Comparison of ENCODE assay signal across 1 cellular context in the genomic region with DNA sequence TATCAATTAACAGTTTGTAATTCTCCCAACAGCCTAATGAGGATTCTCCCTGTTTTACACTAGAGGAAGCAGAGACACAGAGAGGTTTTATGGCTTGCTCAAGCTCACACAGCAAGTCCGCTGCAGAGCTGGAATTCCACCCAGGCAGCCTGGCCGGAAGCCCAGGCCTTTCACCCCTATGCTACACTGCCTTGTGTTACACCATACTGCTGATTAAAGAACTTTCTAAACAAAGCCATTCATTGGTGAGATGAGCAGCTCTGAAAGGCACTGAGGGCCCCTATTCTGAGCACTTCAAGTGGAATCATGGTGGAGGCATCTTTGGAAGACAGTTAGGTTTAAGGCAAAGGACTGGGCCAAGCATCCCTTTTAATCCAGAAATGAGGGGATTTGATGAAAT.
TF ChIP-seq lines count a peak whose summit lies in the region.

No MANE protein-coding gene starts in this region.

TF ChIP-seq in IMR-90, 13 proteins besides CTCF, POLR2A, EP300 and RAD21 (continued from another document):
- TF ChIP-seq RCOR1 (IDR thresholded peaks at IDR 0.05; ENCODE audit: insufficient replicate concordance, low read length) (peak; percentile 27), MAFK (IDR thresholded peaks at IDR 0.05; ENCODE audit: low read depth, low read length) (0 out of 2 replicates have a peak, but pooled peaks have one; percentile 7), CEBPB (IDR thresholded peaks at IDR 0.05; ENCODE audit: low read depth, low read length) (peak; percentile 68; the same call in 1 of the 2 replicates)
- TF ChIP-seq, protein P1, sequence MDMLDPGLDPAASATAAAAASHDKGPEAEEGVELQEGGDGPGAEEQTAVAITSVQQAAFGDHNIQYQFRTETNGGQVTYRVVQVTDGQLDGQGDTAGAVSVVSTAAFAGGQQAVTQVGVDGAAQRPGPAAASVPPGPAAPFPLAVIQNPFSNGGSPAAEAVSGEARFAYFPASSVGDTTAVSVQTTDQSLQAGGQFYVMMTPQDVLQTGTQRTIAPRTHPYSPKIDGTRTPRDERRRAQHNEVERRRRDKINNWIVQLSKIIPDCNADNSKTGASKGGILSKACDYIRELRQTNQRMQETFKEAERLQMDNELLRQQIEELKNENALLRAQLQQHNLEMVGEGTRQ (IDR thresholded peaks at IDR 0.05; ENCODE audit: low read depth, low read length) = no peak
